ENCODE assay signal across 19 cellular contexts in the genomic region with DNA sequence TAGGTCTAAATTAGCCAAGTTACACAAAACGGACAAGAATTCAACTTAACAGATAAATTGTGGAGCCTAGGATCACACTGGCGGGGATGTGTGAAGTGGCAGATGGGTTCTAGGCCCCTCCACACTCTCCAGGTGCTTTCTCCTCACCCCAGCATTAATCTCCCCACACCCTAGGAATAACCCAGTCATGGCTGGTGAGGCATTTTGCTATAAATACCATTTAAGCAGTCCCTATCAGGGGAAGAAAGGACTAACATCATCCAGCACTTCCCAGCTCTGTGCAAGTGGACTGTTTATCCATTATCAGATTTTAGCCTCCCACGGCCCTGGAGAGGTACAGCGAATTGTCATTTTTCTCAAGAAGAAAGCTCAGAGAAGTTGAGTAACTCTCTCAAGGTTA.
"Had no signal": no experiment of that assay in that cellular context is flagged by ENCODE, and none has a peak within 500 bp of the region (broad histone marks: within the 10 kb centered on the region; RNA-seq: fewer than 3 reads in every experiment).

No MANE protein-coding gene starts in this region.

- H3K4me3 ChIP-seq: dorsolateral prefrontal cortex, gastroesophageal sphincter, lung, pancreas, right lobe of liver, spleen, thoracic aorta, tibial nerve, upper lobe of left lung had no signal

- H3K9me3 ChIP-seq: gastroesophageal sphincter, pancreas, right lobe of liver, spleen, thoracic aorta, tibial nerve, upper lobe of left lung had no signal

- ATAC-seq: gastroesophageal sphincter; left colon; natural killer cell; pancreas; right lobe of liver; stimulated activated naive B cell treated with anti-CD40 and anti-IgM and Interleukin-4, amounts not matched to agents 10 μg/mL and 1 μg/mL and 100 μg/mL, for 72 hours had no signal

- H3K36me3 ChIP-seq: gastroesophageal sphincter, pancreas, right lobe of liver, spleen, thoracic aorta, tibial nerve, upper lobe of left lung had no signal

- DNase-seq: dorsolateral prefrontal cortex; effector CD4-positive, alpha-beta T cell; foreskin fibroblast; hypothalamus; immature natural killer cell; islet precursor cell; kidney glomerular epithelial cell; left colon; natural killer cell; occipital lobe; pancreas; right lobe of liver; spleen; stimulated activated naive B cell treated with anti-CD40 and anti-IgM and Interleukin-4, amounts not matched to agents 10 μg/mL and 1 μg/mL and 100 μg/mL, for 72 hours; upper lobe of left lung had no signal

- H3K27me3 ChIP-seq: gastroesophageal sphincter, pancreas, right lobe of liver, spleen, tibial nerve, upper lobe of left lung had no signal

- H3K27ac ChIP-seq: dorsolateral prefrontal cortex, gastroesophageal sphincter, pancreas, right lobe of liver, spleen, thoracic aorta, tibial nerve, upper lobe of left lung had no signal

- H3K4me1 ChIP-seq: gastroesophageal sphincter, pancreas, right lobe of liver, spleen, tibial nerve, upper lobe of left lung had no signal
